8 cellular contexts compared by ENCODE assay signal in genomic region chr17:76737082-76737675, GRCh38. TPM values are rescaled to one million over a fixed set of nuclear protein-coding genes. Genes with fewer than 3 reads are reported as not detected.
DNase-seq lines count a peak whose midpoint lies in the region; ATAC-seq, FAIRE-seq and TF ChIP-seq lines count a peak whose summit lies in the region.

A gene with protein sequence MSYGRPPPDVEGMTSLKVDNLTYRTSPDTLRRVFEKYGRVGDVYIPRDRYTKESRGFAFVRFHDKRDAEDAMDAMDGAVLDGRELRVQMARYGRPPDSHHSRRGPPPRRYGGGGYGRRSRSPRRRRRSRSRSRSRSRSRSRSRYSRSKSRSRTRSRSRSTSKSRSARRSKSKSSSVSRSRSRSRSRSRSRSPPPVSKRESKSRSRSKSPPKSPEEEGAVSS (minus strand): TSS chr17:76737331. CDS start chr17:76737160, 171 bp downstream.

- H3K36me3 Mint-ChIP-seq in T-cell (peaks cover 42% of the 10 kb centered on the region), type B pancreatic cell (peaks cover 41% of the 10 kb centered on the region)

- DNase-seq in GM12891 (ENCODE audit: insufficient read length, low spot score), result peak; percentile 85
- peak; percentile 99 for DNase-seq in NCI-H1436 treated with DMSO at 0.1 percent for 48 hours (lab: John Stamatoyannopoulos, UW)
- peak; percentile 94 to 100 (median 98) for DNase-seq in T-cell
- peak; percentile 99 for DNase-seq in cardiac septum (ENCODE audit: low spot score)
- peak; percentile 98 for DNase-seq in pons (ENCODE audit: low spot score)
- DNase-seq in type B pancreatic cell (ENCODE audit: extremely low spot score, unreplicated experiment), result peak; percentile 100

- peak; percentile 100 for TF ChIP-seq POLR2A in GM12891 (IDR thresholded peaks at IDR 0.05; ENCODE audit: low read depth, low read length)

- peak within 1 kb of the TSS; percentile 96 for H3K27ac ChIP-seq in adipose tissue (ENCODE audit: low read depth, low read length)

- POLR2A ChIA-PET in T-cell (lab: Charles Lee), result interaction anchor here (0.6 to 1.2 kb wide), 3 partner anchors 9 to 79 kb away, joined by 3 to 6 read pairs (median 4); partner anchors contain the start of genes JMJD6 (in 1 of the 2) and METTL23 (in 1 of the 2)

- H3K9me3 Mint-ChIP-seq in T-cell (no peaks in the 10 kb centered on the region), type B pancreatic cell (no peaks in the 10 kb centered on the region)

- H3K4me1 Mint-ChIP-seq in T-cell, result peaks cover 58 to 65% (median 61%) of the 10 kb centered on the region in 3 donors
- peaks cover 44% of the 10 kb centered on the region for H3K4me1 Mint-ChIP-seq in type B pancreatic cell (ENCODE audit: unreplicated experiment)

- FAIRE-seq in GM12891 (lab: Jason Lieb, UNC), result no peak

- TF ChIP-seq CTCF in type B pancreatic cell (conservative IDR thresholded peaks at IDR 0.05), result no peak

- CTCF ChIA-PET in T-cell (lab: Charles Lee), result interaction anchor here in 1 of 2 donors (1.9 kb wide), 1 partner anchor 10 kb away, joined by 7 read pairs; the partner anchor contains the start of genes JMJD6 and METTL23

- intact Hi-C loops in cardiac septum (cut with DNase I), result loop anchor here (1.0 kb wide), 1 partner anchor 11 kb away; the partner anchor contains the start of genes JMJD6 and METTL23

- WGBS in adipose tissue, 3 donors, result 0% methylated on average over 57 to 60 of the region's 60 CpGs

- H3K27me3 Mint-ChIP-seq in T-cell (no peaks in the 10 kb centered on the region), type B pancreatic cell (no peaks in the 10 kb centered on the region)

- ATAC-seq in HG02840 (IDR thresholded peaks at IDR 0.05; ENCODE audit: low FRiP score, unreplicated experiment) (peak; percentile 64), T-cell (replicated peaks in 1 of 4) (peak; percentile 68 to 78 (median 72))

- H3K27ac Mint-ChIP-seq in T-cell (peak within 1 kb of the TSS; percentile 97 to 98), type B pancreatic cell (peak within 1 kb of the TSS; percentile 98)

- H3K4me3 Mint-ChIP-seq in T-cell, result peak within 1 kb of the TSS; percentile 95 to 97 (median 96)
- peak within 1 kb of the TSS; percentile 98 for H3K4me3 Mint-ChIP-seq in type B pancreatic cell

TF ChIP-seq in GM12891, 5 proteins besides CTCF, POLR2A, EP300 and RAD21:
- peak; percentile 98 for TF ChIP-seq TAF1 (IDR thresholded peaks at IDR 0.05; ENCODE audit: low read depth, low read length)
- TF ChIP-seq SPI1 (IDR thresholded peaks at IDR 0.05; ENCODE audit: low read depth, low read length), result peak; percentile 9; the same call in 1 of the 2 replicates
- TF ChIP-seq PAX5 (IDR thresholded peaks at IDR 0.05; ENCODE audit: insufficient read depth, low read length, severe bottlenecking), result no peak
- TF ChIP-seq POLR2AphosphoS5 (IDR thresholded peaks at IDR 0.05; ENCODE audit: low read depth, low read length), result peak; percentile 100
- peak; percentile 97 for TF ChIP-seq POU2F2 (IDR thresholded peaks at IDR 0.05; ENCODE audit: low read depth, low read length)

RNA-seq across cellular contexts. Expression of the gene that starts here (rescaled TPM):
- 245 TPM for polyA plus RNA-seq in GM12891 (2012; ENCODE audit: low read depth, missing spikeins)
- 100 to 1,000 TPM; 349 to 413 (median 382) TPM for total RNA-seq in T-cell
- polyA plus RNA-seq in adipose tissue, result 100 to 1,000 TPM in 2 of 3 donors, 10 to 100 TPM in 1; 60.6 to 298 (median 109) TPM
- 98.0 TPM for total RNA-seq in cardiac septum
- 198 and 273 TPM in 2 replicates for total RNA-seq in type B pancreatic cell (ENCODE audit: low replicate concordance)

Comparison
In these comparisons a context has a peak if more than half of its experiments do, and no peak if none do; other contexts are left out.
1. Peak in every context shown above with its lines: DNase-seq, ATAC-seq and H3K27ac ChIP-seq.